Comparison of ENCODE assay signal across 8 cellular contexts in the genomic region with DNA sequence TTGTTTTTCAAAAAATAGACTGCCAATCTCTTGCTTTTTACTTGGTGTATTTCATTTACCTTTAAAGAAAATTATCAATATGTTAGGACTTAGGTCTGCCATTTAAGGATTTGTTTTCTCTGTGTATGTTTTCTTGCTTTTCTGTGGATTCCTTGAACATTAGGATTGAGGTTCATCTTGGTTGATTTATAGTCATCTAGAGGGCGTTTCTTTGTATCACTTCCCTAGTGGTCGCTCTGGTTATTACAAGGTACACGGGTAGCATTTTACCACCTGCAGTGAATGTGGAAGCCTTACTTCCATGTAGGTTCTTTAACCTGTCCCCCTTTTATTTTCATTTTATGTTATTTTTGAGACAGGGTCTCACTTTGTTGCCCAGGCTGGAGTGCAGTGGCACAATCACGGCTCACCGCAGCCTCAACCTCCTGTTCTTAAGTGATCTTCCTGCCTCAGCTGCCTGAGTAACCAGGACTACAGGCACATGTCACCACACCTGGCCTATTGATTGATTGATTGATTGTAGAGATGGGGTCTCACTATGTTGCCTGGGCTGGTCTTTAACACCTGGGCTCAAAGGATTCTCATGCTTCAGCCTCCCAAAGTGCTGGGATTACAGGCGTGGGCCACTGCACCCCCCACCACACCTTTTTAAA. TPM values are rescaled to one million over a fixed set of nuclear protein-coding genes. Genes with fewer than 3 reads are reported as not detected.
DNase-seq lines count a peak whose midpoint lies in the region; ATAC-seq and TF ChIP-seq lines count a peak whose summit lies in the region.

No MANE protein-coding gene starts in this region.

- H3K4me1 ChIP-seq in MM.1S (ENCODE audit: low read length) (no peaks in the 10 kb centered on the region), adrenal gland (replicated peaks in 1 of 2) (no peaks in the 10 kb centered on the region)

- no peaks in the 10 kb centered on the region for H3K9me2 ChIP-seq in MM.1S (replicated peaks; ENCODE audit: insufficient read depth, low read length)

- no peak overlapping the region for H3K27ac Mint-ChIP-seq in natural killer cell
- no peak overlapping the region for H3K27ac Mint-ChIP-seq in natural killer cell treated with Interleukin-12 subunit alpha and Interleukin-12 subunit beta and Interleukin-15 and Interleukin-18, amount 100 ng/mL, for 72 hours

- intact Hi-C loops in natural killer cell (cut with micrococcal nuclease): no loop called here
- intact Hi-C loops in adrenal gland (cut with DNase I): no loop called here

- ATAC-seq in natural killer cell (peak; percentile 65 to 82 (median 79)), GM21526 (IDR thresholded peaks at IDR 0.05; ENCODE audit: low FRiP score, unreplicated experiment) (no peak), GM18511 (IDR thresholded peaks at IDR 0.05; ENCODE audit: unreplicated experiment) (no peak)
- no peak for ATAC-seq in natural killer cell treated with Interleukin-12 subunit alpha and Interleukin-12 subunit beta and Interleukin-15 and Interleukin-18, amount 100 ng/mL, for 72 hours

- H3K27me3 Mint-ChIP-seq in natural killer cell (ENCODE audit: low read depth in 2 of 2): peaks cover 0 to 20% of the 10 kb centered on the region in 2 donors
- H3K27me3 Mint-ChIP-seq in natural killer cell treated with Interleukin-12 subunit alpha and Interleukin-12 subunit beta and Interleukin-15 and Interleukin-18, amount 100 ng/mL, for 72 hours: peaks cover 18 to 31% of the 10 kb centered on the region in 2 donors

- H3K79me2 ChIP-seq in MM.1S (ENCODE audit: low read length): no peaks in the 10 kb centered on the region

- H3K4me1 Mint-ChIP-seq in natural killer cell: peaks cover 0 to 4% of the 10 kb centered on the region in 2 donors
- peaks cover 0 to 3% of the 10 kb centered on the region in 2 donors for H3K4me1 Mint-ChIP-seq in natural killer cell treated with Interleukin-12 subunit alpha and Interleukin-12 subunit beta and Interleukin-15 and Interleukin-18, amount 100 ng/mL, for 72 hours (ENCODE audit: low read depth in 2 of 2)

- H4K20me1 ChIP-seq in MM.1S (ENCODE audit: insufficient read depth, low read length): no peaks in the 10 kb centered on the region

- H3F3A ChIP-seq in MM.1S (ENCODE audit: insufficient read depth, low read length): no peaks in the 10 kb centered on the region

- DNase-seq in natural killer cell: no peak
- no peak for DNase-seq in natural killer cell treated with Interleukin-12 subunit alpha and Interleukin-12 subunit beta and Interleukin-15 and Interleukin-18, amount 100 ng/mL, for 72 hours (ENCODE audit: low spot score)
- peak; percentile 51 for DNase-seq in MM.1S
- DNase-seq in adrenal gland: peak in 1 of 7 donors; percentile 16
- peak; percentile 30 for DNase-seq in kidney glomerular epithelial cell (lab: John Stamatoyannopoulos, UW)
- no peak for DNase-seq in mesenteric fat pad (ENCODE audit: low spot score)

- H3K27me3 ChIP-seq in MM.1S (replicated peaks; ENCODE audit: insufficient read depth, low read length): peaks cover 79% of the 10 kb centered on the region
- H3K27me3 ChIP-seq in adrenal gland: peaks cover 6% of the 10 kb centered on the region

- no peaks in the 10 kb centered on the region for H3K9me3 ChIP-seq in MM.1S (replicated peaks; ENCODE audit: insufficient read depth, low read length)
- H3K9me3 ChIP-seq in adrenal gland (replicated peaks in 1 of 3): no peaks in the 10 kb centered on the region

- no peak overlapping the region for H2AFZ ChIP-seq in MM.1S (ENCODE audit: low read length)

- H3K27ac ChIP-seq in MM.1S (ENCODE audit: low read length): no peak overlapping the region
- no peak overlapping the region for H3K27ac ChIP-seq in adrenal gland

- H3K9ac ChIP-seq in MM.1S (ENCODE audit: low read length): no peak overlapping the region

- H3K4me3 Mint-ChIP-seq in natural killer cell: no peak overlapping the region
- H3K4me3 Mint-ChIP-seq in natural killer cell treated with Interleukin-12 subunit alpha and Interleukin-12 subunit beta and Interleukin-15 and Interleukin-18, amount 100 ng/mL, for 72 hours: no peak overlapping the region

- peak; percentile 60 for TF ChIP-seq CTCF in natural killer cell (IDR thresholded peaks at IDR 0.05)
- peak; percentile 59 for TF ChIP-seq CTCF in MM.1S (IDR thresholded peaks at IDR 0.05; ENCODE audit: low read length)
- TF ChIP-seq CTCF in adrenal gland (IDR thresholded peaks at IDR 0.05): peak; percentile 34 to 45 (median 42)

- H3K36me3 ChIP-seq in MM.1S (replicated peaks; ENCODE audit: insufficient read depth, low read length) (no peaks in the 10 kb centered on the region), adrenal gland (replicated peaks in 1 of 2) (no peaks in the 10 kb centered on the region)

- H3K36me3 Mint-ChIP-seq in natural killer cell: no peaks in the 10 kb centered on the region
- H3K36me3 Mint-ChIP-seq in natural killer cell treated with Interleukin-12 subunit alpha and Interleukin-12 subunit beta and Interleukin-15 and Interleukin-18, amount 100 ng/mL, for 72 hours: no peaks in the 10 kb centered on the region

- TF ChIP-seq POLR2A in adrenal gland (IDR thresholded peaks at IDR 0.05): no peak

- 30 to 44% (median 38%) methylated on average over 6 of the region's 6 CpGs for WGBS in adrenal gland, 4 donors

- no peaks in the 10 kb centered on the region for H3K9me3 Mint-ChIP-seq in natural killer cell
- H3K9me3 Mint-ChIP-seq in natural killer cell treated with Interleukin-12 subunit alpha and Interleukin-12 subunit beta and Interleukin-15 and Interleukin-18, amount 100 ng/mL, for 72 hours: no peaks in the 10 kb centered on the region

- no peak overlapping the region for H3K4me2 ChIP-seq in MM.1S (ENCODE audit: low read depth, low read length)

- no peak overlapping the region for H3K4me3 ChIP-seq in MM.1S (ENCODE audit: low read length)
- H3K4me3 ChIP-seq in adrenal gland: no peak overlapping the region

RNA-seq across cellular contexts. Expression of a gene that starts 35.2 kb away (rescaled TPM):
- total RNA-seq in natural killer cell: 100 to 1,000 TPM; 147 to 220 (median 217) TPM
- total RNA-seq in natural killer cell treated with Interleukin-12 subunit alpha and Interleukin-12 subunit beta and Interleukin-15 and Interleukin-18, amount 100 ng/mL, for 72 hours: 10 to 100 TPM; 26.2 to 58.3 TPM
- 10 to 100 TPM; 15.1 to 39.3 (median 25.0) TPM for total RNA-seq in adrenal gland
- polyA plus RNA-seq in adrenal gland: 10 to 100 TPM in 1 of 3 donors, 1 to 10 TPM in 2; 5.4 to 10.1 (median 7.6) TPM
- 16.9 TPM for total RNA-seq in mesenteric fat pad

Comparison
In these comparisons a context has a peak if more than half of its experiments do, and no peak if none do; other contexts are left out.
1. ATAC-seq: peak in natural killer cell (3 of 3); none in natural killer cell treated with Interleukin-12 subunit alpha and Interleukin-12 subunit beta and Interleukin-15 and Interleukin-18, amount 100 ng/mL, for 72 hours (0 of 2), GM21526 (single experiment) and GM18511 (single experiment).
2. DNase-seq: peak in MM.1S (single experiment) and kidney glomerular epithelial cell (single experiment); none in natural killer cell (single experiment), natural killer cell treated with Interleukin-12 subunit alpha and Interleukin-12 subunit beta and Interleukin-15 and Interleukin-18, amount 100 ng/mL, for 72 hours (single experiment) and mesenteric fat pad (single experiment).
3. Peak in every context shown above with its lines, with median percentiles within 50 percentile points of each other: CTCF ChIP-seq.